In the genomic region with DNA sequence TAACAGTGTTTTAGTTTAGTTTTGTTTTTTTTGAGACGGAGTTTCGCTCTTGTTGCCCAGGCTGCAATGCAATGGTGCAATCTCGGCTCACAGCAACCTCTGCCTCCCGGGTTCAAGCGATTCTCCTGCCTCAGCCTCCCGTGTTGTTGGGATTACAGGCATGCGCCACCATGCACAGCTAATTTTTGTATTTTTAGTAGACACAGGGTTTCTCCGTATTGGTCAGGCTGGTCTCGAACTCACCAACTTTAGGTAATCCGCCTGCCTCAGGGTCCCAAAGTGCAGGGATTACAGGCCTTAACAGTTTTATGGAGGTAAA, we compare ENCODE assay signal across 8 cellular contexts. TPM values are rescaled to one million over a fixed set of nuclear protein-coding genes. Genes with fewer than 3 reads are reported as not detected.
DNase-seq lines count a peak whose midpoint lies in the region; ATAC-seq and TF ChIP-seq lines count a peak whose summit lies in the region.
"Not testable (repeated sequence)": the region's sequence is repeated elsewhere in the genome, so short reads cannot be mapped to it uniquely, and the experiment has no call there.

No MANE protein-coding gene starts in this region.

- not testable (repeated sequence) for H3K18ac ChIP-seq in neuronal stem cell (ENCODE audit: low read length)

- peaks cover 17% of the 10 kb centered on the region for H3K36me3 Mint-ChIP-seq in activated T-cell treated with anti-CD3 and anti-CD28 coated beads, Interleukin-2, amount 50 U/mL, for 4 hours (ENCODE audit: insufficient read depth)

- H3K27me3 Mint-ChIP-seq in activated T-cell treated with anti-CD3 and anti-CD28 coated beads, Interleukin-2, amount 50 U/mL, for 4 hours (ENCODE audit: low read depth) = not testable (repeated sequence)

- TF ChIP-seq CTCF in DND-41 (IDR thresholded peaks at IDR 0.05; ENCODE audit: borderline replicate concordance, extremely low read depth, low read length, poor library complexity, severe bottlenecking); HFF-Myc (IDR thresholded peaks at IDR 0.05; ENCODE audit: low read depth, low read length, missing control alignments); NB4 (IDR thresholded peaks at IDR 0.05; ENCODE audit: low read depth, low read length); thyroid gland (IDR thresholded peaks at IDR 0.05): not testable (repeated sequence)

- not testable (repeated sequence) for H3K27me3 ChIP-seq in DND-41 (ENCODE audit: insufficient read depth, low read length, poor library complexity); ectodermal cell (ENCODE audit: control insufficient read depth, insufficient read depth, low read length, poor library complexity, severe bottlenecking); iPS-20b (ENCODE audit: insufficient read depth, low read length); neuronal stem cell (ENCODE audit: control insufficient read depth in 3 of 3, insufficient read depth in 3 of 3, low read depth in 1 of 3, low read length in 3 of 3); thyroid gland

- H3K4me3 ChIP-seq in DND-41 (ENCODE audit: low read depth in 1 of 2, low read length in 2 of 2) (peak overlapping the region; percentile 19 to 80; a peak in 3 of 4 replicates), HFF-Myc (replicated peaks; ENCODE audit: low read depth, low read length) (peak overlapping the region; percentile 98), NB4 (ENCODE audit: low read depth, low read length) (peak overlapping the region; percentile 100), ectodermal cell (ENCODE audit: insufficient read depth, low read depth, low read length) (peak overlapping the region; percentile 86), iPS-20b (ENCODE audit: low read length) (peak overlapping the region; percentile 97), neuronal stem cell (ENCODE audit: low read length in 2 of 2) (peak overlapping the region in 1 of 2 donors; percentile 85), thyroid gland (replicated peaks in 1 of 3) (peak overlapping the region in 2 of 3 donors; percentile 14 to 84)

- not testable (repeated sequence) for H3K79me1 ChIP-seq in neuronal stem cell (ENCODE audit: low read depth, low read length)

- not testable (repeated sequence) for H2BK5ac ChIP-seq in neuronal stem cell (ENCODE audit: low read length)

- peak overlapping the region; percentile 100 for H3K4me3 Mint-ChIP-seq in activated T-cell treated with anti-CD3 and anti-CD28 coated beads, Interleukin-2, amount 50 U/mL, for 4 hours

- H3K9me3 Mint-ChIP-seq in activated T-cell treated with anti-CD3 and anti-CD28 coated beads, Interleukin-2, amount 50 U/mL, for 4 hours = not testable (repeated sequence)

- H3K4me2 ChIP-seq in DND-41 (ENCODE audit: insufficient read depth, low read length) = peak overlapping the region; percentile 67
- H3K4me2 ChIP-seq in neuronal stem cell (ENCODE audit: insufficient read depth, low read length, poor library complexity, severe bottlenecking) = not testable (repeated sequence)

- H3K36me3 ChIP-seq in DND-41 (ENCODE audit: insufficient read depth, low read length) = peaks cover 11% of the 10 kb centered on the region
- H3K36me3 ChIP-seq in ectodermal cell (ENCODE audit: control insufficient read depth, insufficient read depth, low read length); iPS-20b (ENCODE audit: insufficient read depth, low read depth, low read length); thyroid gland: not testable (repeated sequence)
- H3K36me3 ChIP-seq in neuronal stem cell (replicated peaks in 1 of 2; ENCODE audit: control insufficient read depth in 2 of 2, insufficient read depth in 2 of 2, low read length in 2 of 2) = peaks cover 0 to 15% of the 10 kb centered on the region in 2 donors

- intact Hi-C loops in thyroid gland (cut with DNase I) = not testable (repeated sequence)

- not testable (repeated sequence) for H4K20me1 ChIP-seq in DND-41 (ENCODE audit: insufficient read depth, low read length)

- H2AK5ac ChIP-seq in neuronal stem cell (ENCODE audit: low read depth, low read length) = not testable (repeated sequence)

- H3K14ac ChIP-seq in neuronal stem cell (ENCODE audit: low read length) = not testable (repeated sequence)

- WGBS in ectodermal cell, 2 experiments = 61 to 64% methylated on average over 10 of the region's 10 CpGs
- WGBS in neuronal stem cell (ENCODE audit: extremely low coverage in 2 of 2, insufficient read length in 2 of 2, insufficient replicate concordance in 1 of 2), 2 donors = no CpG with 5 or more reads among the region's 10 CpGs
- 40 to 43% methylated on average over 10 of the region's 10 CpGs for WGBS in thyroid gland, 2 donors

- H2AFZ ChIP-seq in DND-41 (ENCODE audit: low read depth, low read length) (peak overlapping the region; percentile 64), neuronal stem cell (ENCODE audit: low read length) (peak overlapping the region; percentile 90)

- H2BK15ac ChIP-seq in neuronal stem cell (ENCODE audit: low read length) = not testable (repeated sequence)

- peak overlapping the region; percentile 84 for H3K9ac ChIP-seq in DND-41 (ENCODE audit: low read depth, low read length)
- peak overlapping the region; percentile 61; the same call in 1 of the 2 replicates for H3K9ac ChIP-seq in iPS-20b (ENCODE audit: low read depth, low read length)
- not testable (repeated sequence) for H3K9ac ChIP-seq in neuronal stem cell (ENCODE audit: low read depth, low read length, poor library complexity)

- H2BK120ac ChIP-seq in neuronal stem cell (ENCODE audit: low read depth, low read length) = not testable (repeated sequence)

- not testable (repeated sequence) for H2BK12ac ChIP-seq in neuronal stem cell (ENCODE audit: low read length)

- H3K4ac ChIP-seq in neuronal stem cell (ENCODE audit: low read length) = not testable (repeated sequence)

- peak; percentile 1; the same call in 1 of the 3 replicates for ATAC-seq in DND-41 (ENCODE audit: insufficient read depth, low read depth)
- not testable (repeated sequence) for ATAC-seq in activated T-cell treated with anti-CD3 and anti-CD28 coated beads, Interleukin-2, amount 50 U/mL, for 4 hours

- H4K8ac ChIP-seq in neuronal stem cell (ENCODE audit: low read depth, low read length) = not testable (repeated sequence)

- H3K4me1 ChIP-seq in DND-41 (ENCODE audit: insufficient read depth, low read length) (peaks cover 32% of the 10 kb centered on the region), thyroid gland (peaks cover 6 to 14% of the 10 kb centered on the region in 2 donors)
- not testable (repeated sequence) for H3K4me1 ChIP-seq in ectodermal cell (ENCODE audit: control insufficient read depth, insufficient read depth, low read length); iPS-20b (ENCODE audit: insufficient read depth, low read length); neuronal stem cell (ENCODE audit: control insufficient read depth in 2 of 2, insufficient read depth in 1 of 2, low read depth in 1 of 2, low read length in 2 of 2)

- H3K79me2 ChIP-seq in DND-41 (ENCODE audit: insufficient read depth, low read length) = peaks cover 43% of the 10 kb centered on the region

- H4K91ac ChIP-seq in neuronal stem cell (ENCODE audit: low read depth, low read length, poor library complexity) = not testable (repeated sequence)

- TF ChIP-seq POLR2A in NB4 (IDR thresholded peaks at IDR 0.05; ENCODE audit: extremely low read depth, insufficient read length); thyroid gland (IDR thresholded peaks at IDR 0.05): not testable (repeated sequence)

- H3K23ac ChIP-seq in neuronal stem cell (ENCODE audit: low read depth, low read length, poor library complexity) = not testable (repeated sequence)

- H3K27ac ChIP-seq in DND-41 (ENCODE audit: low read length) = peak overlapping the region; percentile 34
- H3K27ac ChIP-seq in ectodermal cell (ENCODE audit: insufficient read depth, low read depth, low read length, poor library complexity, severe bottlenecking); neuronal stem cell (replicated peaks; ENCODE audit: low read length): not testable (repeated sequence)
- H3K27ac ChIP-seq in iPS-20b (ENCODE audit: low read length) = peak overlapping the region; percentile 25
- H3K27ac ChIP-seq in thyroid gland = peak overlapping the region; percentile 25 to 69 (median 66)

- H3K9me3 ChIP-seq in DND-41 (ENCODE audit: insufficient read depth, low read length, severe bottlenecking); ectodermal cell (ENCODE audit: control insufficient read depth, low read length); iPS-20b (ENCODE audit: insufficient read depth, low read depth, low read length); neuronal stem cell (replicated peaks in 1 of 2; ENCODE audit: control insufficient read depth in 2 of 2, insufficient read depth in 1 of 2, low read depth in 1 of 2, low read length in 2 of 2); thyroid gland: not testable (repeated sequence)

- H3K4me1 Mint-ChIP-seq in activated T-cell treated with anti-CD3 and anti-CD28 coated beads, Interleukin-2, amount 50 U/mL, for 4 hours (ENCODE audit: low read depth) = peaks cover 35% of the 10 kb centered on the region

- DNase-seq in DND-41; HFF-Myc (ENCODE audit: extremely low read depth, low read depth); NB4 (ENCODE audit: low read depth); activated T-cell treated with anti-CD3 and anti-CD28 coated beads, Interleukin-2, amount 50 U/mL, for 4 hours; neuronal stem cell (ENCODE audit: low spot score): not testable (repeated sequence)
- peak in 1 of 2 donors; percentile 14 for DNase-seq in thyroid gland

RNA-seq across cellular contexts. Expression of gene AQR, which starts 0.5 kb away (rescaled TPM):
- 10 to 100 TPM; 41.5 to 47.5 (median 43.3) TPM for total RNA-seq in activated T-cell treated with anti-CD3 and anti-CD28 coated beads, Interleukin-2, amount 50 U/mL, for 4 hours
- 35.8 TPM for polyA plus RNA-seq in ectodermal cell (2013, experiment 1 of 4)
- 45.2 TPM for polyA plus RNA-seq in ectodermal cell (2013, experiment 2 of 4)
- polyA plus RNA-seq in ectodermal cell (2013, experiment 3 of 4) = 34.0 TPM
- polyA plus RNA-seq in ectodermal cell (2013, experiment 4 of 4) = 43.3 TPM
- 17.3 TPM for polyA plus RNA-seq in neuronal stem cell (2013, experiment 1 of 2)
- 16.9 TPM for polyA plus RNA-seq in neuronal stem cell (2013, experiment 2 of 2)
- total RNA-seq in thyroid gland = 10 to 100 TPM; 27.9 to 40.3 (median 37.8) TPM

RNA-seq across cellular contexts. Expression of gene ZNF770, which starts 18.0 kb away (rescaled TPM):
- total RNA-seq in activated T-cell treated with anti-CD3 and anti-CD28 coated beads, Interleukin-2, amount 50 U/mL, for 4 hours = 10 to 100 TPM; 52.1 to 60.3 (median 57.6) TPM
- 40.1 TPM for polyA plus RNA-seq in ectodermal cell (2013, experiment 1 of 4)
- 45.1 TPM for polyA plus RNA-seq in ectodermal cell (2013, experiment 2 of 4)
- polyA plus RNA-seq in ectodermal cell (2013, experiment 3 of 4) = 31.5 TPM
- 34.2 TPM for polyA plus RNA-seq in ectodermal cell (2013, experiment 4 of 4)
- polyA plus RNA-seq in neuronal stem cell (2013, experiment 1 of 2) = 28.0 TPM
- 29.4 TPM for polyA plus RNA-seq in neuronal stem cell (2013, experiment 2 of 2)
- 10 to 100 TPM; 52.0 to 97.2 (median 74.4) TPM for total RNA-seq in thyroid gland
